In the genomic region with DNA sequence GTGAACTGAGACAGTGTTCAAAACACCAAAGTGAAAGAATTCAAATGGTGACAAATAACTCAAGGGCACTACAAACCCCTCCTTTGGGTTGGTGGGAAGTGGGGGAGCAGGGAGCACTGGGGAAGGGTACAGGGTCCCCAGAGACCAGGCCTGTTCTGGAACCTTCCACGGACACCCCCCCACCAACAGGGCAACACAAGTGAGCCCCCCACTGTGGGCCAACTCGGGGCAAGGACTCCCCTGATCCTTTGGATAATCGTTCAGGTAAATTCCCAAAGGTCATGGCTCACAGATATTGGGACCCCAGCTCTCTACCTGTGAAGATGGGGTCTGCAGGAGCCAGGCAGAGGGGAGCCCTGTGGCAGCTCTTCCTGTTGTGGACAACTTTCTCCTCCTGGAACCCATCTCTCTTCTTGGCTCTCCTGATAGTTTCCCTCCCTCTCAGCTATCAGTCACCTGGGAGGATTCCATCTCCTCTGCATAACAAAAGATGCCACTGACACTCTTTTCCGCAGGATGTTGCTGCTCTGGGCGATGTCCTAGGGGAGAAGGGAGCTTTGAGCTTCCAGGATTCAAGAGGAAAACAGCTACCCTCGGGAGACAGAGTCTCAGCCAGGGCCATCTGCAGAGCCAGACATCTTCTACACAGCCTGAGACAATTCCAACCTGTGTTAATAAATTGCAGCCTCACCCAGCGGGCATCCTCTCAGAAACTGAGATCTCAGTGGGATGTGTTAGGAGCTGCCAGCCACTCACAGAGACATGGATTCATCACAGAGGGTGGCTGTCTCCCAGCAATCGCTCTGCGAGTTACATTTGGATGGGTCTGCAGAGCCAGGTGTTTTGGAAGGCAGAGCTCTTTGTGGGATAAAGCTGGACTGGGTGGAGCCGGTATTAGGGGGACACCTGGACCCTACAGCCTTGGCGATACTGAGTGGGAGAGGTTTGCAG, we compare ENCODE assay signal across 9 cellular contexts. TPM values are rescaled to one million over a fixed set of nuclear protein-coding genes. Genes with fewer than 3 reads are reported as not detected.
DNase-seq lines count a peak whose midpoint lies in the region; ATAC-seq and TF ChIP-seq lines count a peak whose summit lies in the region.
"Had no signal": no experiment of that assay in that cellular context is flagged by ENCODE, and none has a peak within 500 bp of the region (broad histone marks: within the 10 kb centered on the region; RNA-seq: fewer than 3 reads in every experiment).

No MANE protein-coding gene starts in this region.

- H3K36me3 Mint-ChIP-seq in activated CD4-positive, alpha-beta T cell treated with anti-CD3 and anti-CD28 coated beads, Interleukin-2, amount 10 ng/mL, durations not matched to agents 24 days and 14 days (ENCODE audit: low read depth) = peaks cover 63% of the 10 kb centered on the region
- peaks cover 65% of the 10 kb centered on the region for H3K36me3 Mint-ChIP-seq in stimulated activated effector memory CD8-positive, alpha-beta T cell treated with anti-CD3 and anti-CD28 coated beads, Interleukin-12 subunit alpha, Interleukin-12 subunit beta, amount 100 ng/mL, for 72 hours

- H3K27ac Mint-ChIP-seq in activated CD4-positive, alpha-beta T cell treated with anti-CD3 and anti-CD28 coated beads, Interleukin-2, amount 10 ng/mL, durations not matched to agents 24 days and 14 days = peak overlapping the region; percentile 78
- peak overlapping the region; percentile 78 for H3K27ac Mint-ChIP-seq in stimulated activated effector memory CD8-positive, alpha-beta T cell treated with anti-CD3 and anti-CD28 coated beads, Interleukin-12 subunit alpha, Interleukin-12 subunit beta, amount 100 ng/mL, for 72 hours

- H3K27me3 ChIP-seq in esophagus muscularis mucosa = no peaks in the 10 kb centered on the region

- peak overlapping the region in 3 of 4 donors; percentile 20 to 49 (median 43) for H3K27ac ChIP-seq in esophagus muscularis mucosa (replicated peaks in 1 of 4)

- no peak for ATAC-seq in stimulated activated effector memory CD8-positive, alpha-beta T cell treated with anti-CD3 and anti-CD28 coated beads, Interleukin-12 subunit alpha, Interleukin-12 subunit beta, amount 100 ng/mL, for 72 hours
- ATAC-seq in GM21447 (IDR thresholded peaks at IDR 0.05; ENCODE audit: unreplicated experiment) = no peak
- no peak for ATAC-seq in HG02623 (IDR thresholded peaks at IDR 0.05; ENCODE audit: unreplicated experiment)

- no peaks in the 10 kb centered on the region for H3K9me3 Mint-ChIP-seq in activated CD4-positive, alpha-beta T cell treated with anti-CD3 and anti-CD28 coated beads, Interleukin-2, amount 10 ng/mL, durations not matched to agents 24 days and 14 days
- no peaks in the 10 kb centered on the region for H3K9me3 Mint-ChIP-seq in stimulated activated effector memory CD8-positive, alpha-beta T cell treated with anti-CD3 and anti-CD28 coated beads, Interleukin-12 subunit alpha, Interleukin-12 subunit beta, amount 100 ng/mL, for 72 hours

- H3K9me3 ChIP-seq in esophagus muscularis mucosa = no peaks in the 10 kb centered on the region

- DNase-seq in activated CD4-positive, alpha-beta T cell treated with anti-CD3 and anti-CD28 coated beads, Interleukin-2, amount 10 ng/mL, durations not matched to agents 24 days and 14 days = no peak
- DNase-seq in activated CD4-positive, alpha-beta T cell treated with anti-CD3 and anti-CD28 coated beads for 48 hours = no peak
- peak; percentile 83 for DNase-seq in NCI-H2107 treated with DMSO at 0.1 percent for 48 hours (lab: John Stamatoyannopoulos, UW; ENCODE audit: unreplicated experiment)
- no peak for DNase-seq in esophagus muscularis mucosa (ENCODE audit: extremely low spot score)
- no peak for DNase-seq in stimulated activated effector memory CD8-positive, alpha-beta T cell treated with anti-CD3 and anti-CD28 coated beads, Interleukin-12 subunit alpha, Interleukin-12 subunit beta, amount 100 ng/mL, for 72 hours (ENCODE audit: low spot score in 2 of 2)
- DNase-seq in DMS53 treated with DMSO at 0.1 percent for 48 hours (lab: John Stamatoyannopoulos, UW; ENCODE audit: unreplicated experiment) = no peak
- DNase-seq: cortex of kidney had no signal

- intact Hi-C loops in activated CD4-positive, alpha-beta T cell treated with anti-CD3 and anti-CD28 coated beads, Interleukin-2, amount 10 ng/mL, durations not matched to agents 24 days and 14 days (cut with micrococcal nuclease) = no loop called here
- intact Hi-C loops in esophagus muscularis mucosa (cut with DNase I) = no loop called here

- H3K4me3 Mint-ChIP-seq in activated CD4-positive, alpha-beta T cell treated with anti-CD3 and anti-CD28 coated beads, Interleukin-2, amount 10 ng/mL, durations not matched to agents 24 days and 14 days = no peak overlapping the region
- no peak overlapping the region for H3K4me3 Mint-ChIP-seq in stimulated activated effector memory CD8-positive, alpha-beta T cell treated with anti-CD3 and anti-CD28 coated beads, Interleukin-12 subunit alpha, Interleukin-12 subunit beta, amount 100 ng/mL, for 72 hours

- WGBS in esophagus muscularis mucosa = 77% methylated on average over 5 of the region's 11 CpGs

- H3K4me3 ChIP-seq in esophagus muscularis mucosa = no peak overlapping the region

- TF ChIP-seq POLR2A in esophagus muscularis mucosa (IDR thresholded peaks at IDR 0.05; ENCODE audit: low read depth) = no peak

- H3K4me1 ChIP-seq in esophagus muscularis mucosa = peaks cover 36 to 68% (median 59%) of the 10 kb centered on the region in 4 donors

- no peaks in the 10 kb centered on the region for H3K36me3 ChIP-seq in esophagus muscularis mucosa

- TF ChIP-seq EP300 in esophagus muscularis mucosa (IDR thresholded peaks at IDR 0.05) = no peak

- TF ChIP-seq CTCF in esophagus muscularis mucosa (IDR thresholded peaks at IDR 0.05) = no peak

- no peaks in the 10 kb centered on the region for H3K27me3 Mint-ChIP-seq in activated CD4-positive, alpha-beta T cell treated with anti-CD3 and anti-CD28 coated beads, Interleukin-2, amount 10 ng/mL, durations not matched to agents 24 days and 14 days

- H3K4me1 Mint-ChIP-seq in activated CD4-positive, alpha-beta T cell treated with anti-CD3 and anti-CD28 coated beads, Interleukin-2, amount 10 ng/mL, durations not matched to agents 24 days and 14 days = peaks cover 80% of the 10 kb centered on the region
- peaks cover 96% of the 10 kb centered on the region for H3K4me1 Mint-ChIP-seq in stimulated activated effector memory CD8-positive, alpha-beta T cell treated with anti-CD3 and anti-CD28 coated beads, Interleukin-12 subunit alpha, Interleukin-12 subunit beta, amount 100 ng/mL, for 72 hours

RNA-seq across cellular contexts. Expression of gene MBP, which starts 35.4 kb away (rescaled TPM):
- 60.2 and 63.1 TPM in 2 replicates for total RNA-seq in activated CD4-positive, alpha-beta T cell treated with anti-CD3 and anti-CD28 coated beads, Interleukin-2, amount 10 ng/mL, durations not matched to agents 24 days and 14 days
- 10 to 100 TPM; 21.9 to 31.3 (median 27.3) TPM for total RNA-seq in esophagus muscularis mucosa
